In genomic region chr17:44390250-44390649, GRCh38 we compare ENCODE assay signal across 30 cellular contexts. TPM values are rescaled to one million over a fixed set of nuclear protein-coding genes. Genes with fewer than 3 reads are reported as not detected.
"Had no signal": no experiment of that assay in that cellular context is flagged by ENCODE, and none has a peak within 500 bp of the region (broad histone marks: within the 10 kb centered on the region; RNA-seq: fewer than 3 reads in every experiment).

No MANE protein-coding gene starts in this region.

- H3K27me3 ChIP-seq: ascending aorta, upper lobe of left lung, vagina had no signal

- H3K9me3 Mint-ChIP-seq: activated CD4-positive, alpha-beta T cell treated with anti-CD3 and anti-CD28 coated beads, Interleukin-2, amount 10 ng/mL, durations not matched to agents 7 days and 5 days; activated CD8-positive, alpha-beta T cell treated with anti-CD3 and anti-CD28 coated beads for 36 hours; activated T-cell treated with anti-CD3 and anti-CD28 coated beads, Interleukin-2, amount 50 U/mL, for 72 hours; brain; immature natural killer cell; mesothelial cell of epicardium; nephron progenitor cell; WTC11 had no signal

- H3K27ac ChIP-seq: ascending aorta, coronary artery, neutrophil, right lobe of liver, upper lobe of left lung, vagina had no signal

- H3K36me3 Mint-ChIP-seq: activated naive CD8-positive, alpha-beta T cell; immature natural killer cell; mesothelial cell of epicardium; stimulated activated memory B cell treated with anti-CD40 and anti-IgM and Interleukin-4, amounts not matched to agents 10 μg/mL and 1 μg/mL and 100 μg/mL, for 72 hours; WTC11 had no signal

- H3K4me3 ChIP-seq: ascending aorta, coronary artery, right lobe of liver, upper lobe of left lung, vagina had no signal

- H3K4me3 Mint-ChIP-seq: activated CD4-positive, alpha-beta T cell treated with anti-CD3 and anti-CD28 coated beads, Interleukin-2, amount 10 ng/mL, durations not matched to agents 7 days and 5 days; activated CD8-positive, alpha-beta T cell treated with anti-CD3 and anti-CD28 coated beads for 36 hours; activated naive CD8-positive, alpha-beta T cell; activated T-cell treated with anti-CD3 and anti-CD28 coated beads, Interleukin-2, amount 50 U/mL, for 72 hours; brain; mesothelial cell of epicardium; nephron progenitor cell; stimulated activated memory B cell treated with anti-CD40 and anti-IgM and Interleukin-4, amounts not matched to agents 10 μg/mL and 1 μg/mL and 100 μg/mL, for 72 hours; stimulated activated naive CD8-positive, alpha-beta T cell treated with anti-CD3 and anti-CD28 coated beads, Interleukin-15, amount 100 ng/mL, for 72 hours; WTC11 had no signal

- DNase-seq: activated CD4-positive, alpha-beta T cell treated with anti-CD3 and anti-CD28 coated beads for 1 hour; activated CD4-positive, alpha-beta T cell treated with anti-CD3 and anti-CD28 coated beads, Interleukin-2, amount 10 ng/mL, durations not matched to agents 7 days and 5 days; activated CD8-positive, alpha-beta T cell treated with anti-CD3 and anti-CD28 coated beads for 36 hours; activated naive CD4-positive, alpha-beta T cell treated with Interleukin-2 at 50 U/mL for 16 hours; activated T-cell treated with anti-CD3 and anti-CD28 coated beads for 4 hours; activated T-cell treated with anti-CD3 and anti-CD28 coated beads, Interleukin-2, amount 50 U/mL, for 72 hours; foreskin fibroblast; hypothalamus; immature natural killer cell; naive B cell; nephron progenitor cell; small intestine; stimulated activated CD4-positive, alpha-beta T cell treated with anti-CD3 and anti-CD28 coated beads, Interleukin-1b, Interleukin-23, amount 100 ng/mL, for 48 hours; stimulated activated CD4-positive, alpha-beta T cell treated with anti-CD3 and anti-CD28 coated beads, Interleukin-4, amount 100 ng/mL, for 4 hours; stimulated activated CD8-positive, alpha-beta memory T cell treated with anti-CD3 and anti-CD28 coated beads, Interleukin-4, amount 100 ng/mL, for 48 hours; stimulated activated naive CD8-positive, alpha-beta T cell treated with anti-CD3 and anti-CD28 coated beads, Interleukin-15, amount 100 ng/mL, for 72 hours; substantia nigra; T-helper 9 cell; upper lobe of left lung had no signal

- ATAC-seq: activated CD8-positive, alpha-beta T cell treated with anti-CD3 and anti-CD28 coated beads for 36 hours; activated T-cell treated with anti-CD3 and anti-CD28 coated beads, Interleukin-2, amount 50 U/mL, for 72 hours; esophagus mucosa; right lobe of liver; stimulated activated memory B cell treated with anti-CD40 and anti-IgM and Interleukin-4, amounts not matched to agents 10 μg/mL and 1 μg/mL and 100 μg/mL, for 72 hours; stimulated activated naive CD8-positive, alpha-beta T cell treated with anti-CD3 and anti-CD28 coated beads, Interleukin-15, amount 100 ng/mL, for 72 hours; WTC11 had no signal

- H3K36me3 ChIP-seq: ascending aorta, neutrophil, right lobe of liver, upper lobe of left lung, vagina had no signal

- H3K27ac Mint-ChIP-seq: activated CD8-positive, alpha-beta T cell treated with anti-CD3 and anti-CD28 coated beads for 36 hours; activated naive CD8-positive, alpha-beta T cell; activated T-cell treated with anti-CD3 and anti-CD28 coated beads, Interleukin-2, amount 50 U/mL, for 72 hours; brain; immature natural killer cell; mesothelial cell of epicardium; naive B cell; nephron progenitor cell; stimulated activated memory B cell treated with anti-CD40 and anti-IgM and Interleukin-4, amounts not matched to agents 10 μg/mL and 1 μg/mL and 100 μg/mL, for 72 hours; stimulated activated naive CD8-positive, alpha-beta T cell treated with anti-CD3 and anti-CD28 coated beads, Interleukin-15, amount 100 ng/mL, for 72 hours; WTC11 had no signal

- H3K9me3 ChIP-seq: ascending aorta, neutrophil, right lobe of liver, upper lobe of left lung, vagina had no signal

RNA-seq across cellular contexts. Expression of gene ITGA2B, which starts 0.8 kb away (rescaled TPM):
- total RNA-seq: ascending aorta had no signal
